ENCODE assay signal across 15 cellular contexts in genomic region chr19:12969292-12969988, GRCh38. TPM values are rescaled to one million over a fixed set of nuclear protein-coding genes. Genes with fewer than 3 reads are reported as not detected.
DNase-seq lines count a peak whose midpoint lies in the region; ATAC-seq and TF ChIP-seq lines count a peak whose summit lies in the region.
"Had no signal": no experiment of that assay in that cellular context is flagged by ENCODE, and none has a peak within 500 bp of the region (broad histone marks: within the 10 kb centered on the region; RNA-seq: fewer than 3 reads in every experiment).

Gene DAND5, plus strand, starts transcription at chr19:12969576. Its CDS starts 85 bp downstream, at chr19:12969661.

- intact Hi-C loops in heart left ventricle (cut with DNase I): loop anchor here in 5 of 10 donors (5.0 to 10.0 kb wide), 2 partner anchors 85 to 183 kb away; partner anchors contain the start of genes DNASE2 (in 4 of the 5), KLF1 (in 4 of the 5), IER2 (in 1 of the 5) and STX10 (in 1 of the 5)

- H3K9ac ChIP-seq in adipocyte (ENCODE audit: low read length) (peak within 1 kb of the TSS; percentile 7), skeletal muscle satellite cell (ENCODE audit: low read depth, low read length) (no peak within 1 kb of the TSS)

- H3K36me3 ChIP-seq in MG63 (no peaks in the 10 kb centered on the region), adipocyte (ENCODE audit: control insufficient read depth, insufficient read depth, low read length, severe bottlenecking) (no peaks in the 10 kb centered on the region), heart left ventricle (no peaks in the 10 kb centered on the region), skeletal muscle satellite cell (ENCODE audit: insufficient read depth, low read length) (no peaks in the 10 kb centered on the region)

- H3K4me3 ChIP-seq in MG63 (no peak within 1 kb of the TSS), adipocyte (ENCODE audit: low read length) (no peak within 1 kb of the TSS), heart left ventricle (peak within 1 kb of the TSS in 6 of 12 donors; percentile 9 to 31 (median 16)), skeletal muscle satellite cell (ENCODE audit: low read length) (no peak within 1 kb of the TSS)

- no peaks in the 10 kb centered on the region for H3K9me3 ChIP-seq in MG63
- H3K9me3 ChIP-seq in adipocyte (ENCODE audit: control insufficient read depth, low read length): no peaks in the 10 kb centered on the region
- H3K9me3 ChIP-seq in heart left ventricle: no peaks in the 10 kb centered on the region
- H3K9me3 ChIP-seq in skeletal muscle satellite cell (replicated peaks; ENCODE audit: low read length): no peaks in the 10 kb centered on the region

- TF ChIP-seq CTCF in heart left ventricle (IDR thresholded peaks at IDR 0.05): no peak

- DNase-seq in MG63 (peak; percentile 59), adipocyte (ENCODE audit: low read depth) (no peak), heart left ventricle (peak; percentile 69 to 83 (median 70)), SIG-M5 treated with dmso at 0.1 percent for 504 hours (lab: John Stamatoyannopoulos, UW; ENCODE audit: unreplicated experiment) (no peak), COR-L47 (lab: John Stamatoyannopoulos, UW) (no peak)
- DNase-seq in activated CD4-positive, alpha-beta T cell treated with anti-CD3 and anti-CD28 coated beads, Interleukin-2, amount 50 U/mL, for 4 hours: no peak
- DNase-seq in stimulated activated CD4-positive, alpha-beta T cell treated with anti-CD3 and anti-CD28 coated beads, Interleukin-12 subunit alpha, Interleukin-12 subunit beta, amount 100 ng/mL, for 4 hours: no peak
- DNase-seq: activated CD4-positive, alpha-beta T cell treated with anti-CD3 and anti-CD28 coated beads, Interleukin-2, amount 50 U/mL, for 1 hour; CD4-positive, CD25-positive, alpha-beta regulatory T cell; KG1; mesendoderm had no signal

- H3K4me2 ChIP-seq in skeletal muscle satellite cell (ENCODE audit: low read length): peak within 1 kb of the TSS; percentile 12

- H3K27ac ChIP-seq in heart left ventricle: peak within 1 kb of the TSS; percentile 64 to 90 (median 84)

- peak; percentile 67 to 87 (median 80) for ATAC-seq in heart left ventricle
- ATAC-seq: sciatic nerve had no signal

- no peak for TF ChIP-seq POLR2A in heart left ventricle (IDR thresholded peaks at IDR 0.05)

- H3K27me3 ChIP-seq in MG63 (no peaks in the 10 kb centered on the region), adipocyte (replicated peaks; ENCODE audit: control insufficient read depth, insufficient read depth, low read length) (no peaks in the 10 kb centered on the region), heart left ventricle (no peaks in the 10 kb centered on the region), skeletal muscle satellite cell (ENCODE audit: control insufficient read depth, insufficient read depth, low read length) (no peaks in the 10 kb centered on the region)

- H3K4me1 ChIP-seq in adipocyte (ENCODE audit: control insufficient read depth, insufficient read depth, low read length) (peaks cover 12% of the 10 kb centered on the region), heart left ventricle (peaks cover 0 to 21% (median 5%) of the 10 kb centered on the region in 12 donors), skeletal muscle satellite cell (ENCODE audit: control insufficient read depth, insufficient read depth, low read length) (peaks cover 16% of the 10 kb centered on the region)

- WGBS in heart left ventricle, 4 donors: 33 to 46% (median 41%) methylated on average over 10 to 14 of the region's 14 CpGs

RNA-seq across cellular contexts. Expression of gene DAND5, which starts in this region (rescaled TPM):
- 0.33 and 1.2 TPM in 2 replicates for total RNA-seq in MG63 (2014; rRNA removed; shearing (Covaris generic); ENCODE audit: low replicate concordance)
- total RNA-seq in heart left ventricle: 10 to 100 TPM in 4 of 9 donors, 1 to 10 TPM in 5; 2.9 to 13.6 (median 9.0) TPM
- polyA plus RNA-seq in heart left ventricle: 1 to 10 TPM; 1.4 to 4.7 TPM
- total RNA-seq in skeletal muscle satellite cell (2012; rRNA removed): not detected in 2 replicates
- total RNA-seq: CD4-positive, CD25-positive, alpha-beta regulatory T cell; glomerular endothelial cell; NCI-H460; sciatic nerve had no signal
- polyA plus RNA-seq: CD4-positive, CD25-positive, alpha-beta regulatory T cell had no signal

Comparison
In these comparisons a context has a peak if more than half of its experiments do, and no peak if none do; other contexts are left out.
1. DNase-seq: peak in MG63 (single experiment) and heart left ventricle (5 of 5); none in adipocyte (single experiment), activated CD4-positive, alpha-beta T cell treated with anti-CD3 and anti-CD28 coated beads, Interleukin-2, amount 50 U/mL, for 4 hours (0 of 2), stimulated activated CD4-positive, alpha-beta T cell treated with anti-CD3 and anti-CD28 coated beads, Interleukin-12 subunit alpha, Interleukin-12 subunit beta, amount 100 ng/mL, for 4 hours (single experiment), SIG-M5 treated with dmso at 0.1 percent for 504 hours (single experiment) and COR-L47 (single experiment).